ENCODE assay signal across 1 cellular context in the genomic region with DNA sequence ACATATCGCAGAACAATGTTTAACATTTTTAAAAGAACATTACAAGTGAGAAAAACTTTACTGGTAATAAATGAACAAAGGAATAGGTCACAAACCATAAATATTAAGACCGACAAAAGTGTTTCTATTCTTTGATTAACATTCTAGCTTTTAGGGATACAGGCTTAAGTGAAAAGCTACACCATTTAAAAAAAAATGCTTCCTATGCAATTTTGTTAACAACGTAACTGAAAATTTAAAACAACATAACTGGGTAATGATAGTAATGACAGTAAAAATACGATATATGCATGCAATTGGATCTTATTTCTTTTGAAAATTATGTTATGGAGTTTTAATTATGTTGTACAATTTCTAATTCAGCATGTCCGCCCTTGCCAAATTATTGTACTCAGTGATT.
TF ChIP-seq lines count a peak whose summit lies in the region.

No MANE protein-coding gene starts in this region.

TF ChIP-seq in A549, 52 proteins besides CTCF, POLR2A, EP300 and RAD21:
- TF ChIP-seq, protein P1, sequence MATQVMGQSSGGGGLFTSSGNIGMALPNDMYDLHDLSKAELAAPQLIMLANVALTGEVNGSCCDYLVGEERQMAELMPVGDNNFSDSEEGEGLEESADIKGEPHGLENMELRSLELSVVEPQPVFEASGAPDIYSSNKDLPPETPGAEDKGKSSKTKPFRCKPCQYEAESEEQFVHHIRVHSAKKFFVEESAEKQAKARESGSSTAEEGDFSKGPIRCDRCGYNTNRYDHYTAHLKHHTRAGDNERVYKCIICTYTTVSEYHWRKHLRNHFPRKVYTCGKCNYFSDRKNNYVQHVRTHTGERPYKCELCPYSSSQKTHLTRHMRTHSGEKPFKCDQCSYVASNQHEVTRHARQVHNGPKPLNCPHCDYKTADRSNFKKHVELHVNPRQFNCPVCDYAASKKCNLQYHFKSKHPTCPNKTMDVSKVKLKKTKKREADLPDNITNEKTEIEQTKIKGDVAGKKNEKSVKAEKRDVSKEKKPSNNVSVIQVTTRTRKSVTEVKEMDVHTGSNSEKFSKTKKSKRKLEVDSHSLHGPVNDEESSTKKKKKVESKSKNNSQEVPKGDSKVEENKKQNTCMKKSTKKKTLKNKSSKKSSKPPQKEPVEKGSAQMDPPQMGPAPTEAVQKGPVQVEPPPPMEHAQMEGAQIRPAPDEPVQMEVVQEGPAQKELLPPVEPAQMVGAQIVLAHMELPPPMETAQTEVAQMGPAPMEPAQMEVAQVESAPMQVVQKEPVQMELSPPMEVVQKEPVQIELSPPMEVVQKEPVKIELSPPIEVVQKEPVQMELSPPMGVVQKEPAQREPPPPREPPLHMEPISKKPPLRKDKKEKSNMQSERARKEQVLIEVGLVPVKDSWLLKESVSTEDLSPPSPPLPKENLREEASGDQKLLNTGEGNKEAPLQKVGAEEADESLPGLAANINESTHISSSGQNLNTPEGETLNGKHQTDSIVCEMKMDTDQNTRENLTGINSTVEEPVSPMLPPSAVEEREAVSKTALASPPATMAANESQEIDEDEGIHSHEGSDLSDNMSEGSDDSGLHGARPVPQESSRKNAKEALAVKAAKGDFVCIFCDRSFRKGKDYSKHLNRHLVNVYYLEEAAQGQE (IDR thresholded peaks at IDR 0.05): no peak
- TF ChIP-seq MAFK (IDR thresholded peaks at IDR 0.05; ENCODE audit: partially characterized antibody) (peak; percentile 70), SREBF2 (IDR thresholded peaks at IDR 0.05) (no peak)
